In genomic region chr16:85898521-85899442, GRCh38 we compare ENCODE assay signal across 1 cellular context.
TF ChIP-seq lines count a peak whose summit lies in the region.

A gene with protein sequence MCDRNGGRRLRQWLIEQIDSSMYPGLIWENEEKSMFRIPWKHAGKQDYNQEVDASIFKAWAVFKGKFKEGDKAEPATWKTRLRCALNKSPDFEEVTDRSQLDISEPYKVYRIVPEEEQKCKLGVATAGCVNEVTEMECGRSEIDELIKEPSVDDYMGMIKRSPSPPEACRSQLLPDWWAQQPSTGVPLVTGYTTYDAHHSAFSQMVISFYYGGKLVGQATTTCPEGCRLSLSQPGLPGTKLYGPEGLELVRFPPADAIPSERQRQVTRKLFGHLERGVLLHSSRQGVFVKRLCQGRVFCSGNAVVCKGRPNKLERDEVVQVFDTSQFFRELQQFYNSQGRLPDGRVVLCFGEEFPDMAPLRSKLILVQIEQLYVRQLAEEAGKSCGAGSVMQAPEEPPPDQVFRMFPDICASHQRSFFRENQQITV (plus strand): TSS chr16:85899162. CDS start chr16:85903016, 3,854 bp downstream.

TF ChIP-seq in GM12878, 131 proteins besides CTCF, POLR2A, EP300 and RAD21 (continued from another document):
- no peak for TF ChIP-seq IRF4 (IDR thresholded peaks at IDR 0.05; ENCODE audit: low read depth, low read length)
